In the genomic region with DNA sequence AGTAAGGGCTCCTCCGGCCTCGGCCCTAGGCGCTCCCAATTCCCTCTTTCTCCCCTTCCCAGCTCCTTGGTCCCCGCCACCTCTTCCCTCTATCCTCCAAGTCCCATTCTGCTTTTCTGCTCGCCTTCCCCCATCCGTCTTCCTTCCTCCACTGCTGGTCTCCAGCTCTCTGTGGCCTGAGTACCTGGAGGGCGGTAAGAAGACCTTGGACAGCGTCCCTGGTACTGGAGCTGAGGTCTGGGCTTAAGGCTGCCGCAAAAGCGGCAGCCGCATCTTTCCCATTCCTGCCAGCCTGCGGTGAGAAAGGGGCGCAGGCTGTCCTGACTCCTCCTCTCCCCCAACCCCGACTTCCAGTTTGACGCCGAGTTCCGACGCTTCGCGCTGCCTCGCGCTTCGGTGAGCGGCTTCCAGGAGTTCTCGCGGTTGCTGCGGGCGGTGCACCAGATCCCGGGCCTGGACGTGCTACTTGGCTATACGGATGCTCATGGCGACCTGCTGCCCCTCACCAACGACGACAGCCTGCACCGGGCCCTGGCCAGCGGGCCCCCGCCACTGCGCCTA, we compare ENCODE assay signal across 8 cellular contexts. TPM values are rescaled to one million over a fixed set of nuclear protein-coding genes. Genes with fewer than 3 reads are reported as not detected.
DNase-seq lines count a peak whose midpoint lies in the region; ATAC-seq lines count a peak whose summit lies in the region.

No MANE protein-coding gene starts in this region.

- no peaks in the 10 kb centered on the region for H3K9me3 ChIP-seq in iPS DF 6.9 (ENCODE audit: control insufficient read depth, insufficient read depth, low read length)

- ATAC-seq in GM18870 (IDR thresholded peaks at IDR 0.05; ENCODE audit: unreplicated experiment) (no peak), HG02759 (IDR thresholded peaks at IDR 0.05; ENCODE audit: unreplicated experiment) (no peak)

- peak overlapping the region; percentile 92 for H3K4me3 Mint-ChIP-seq in activated naive CD8-positive, alpha-beta T cell treated with anti-CD3 and anti-CD28 coated beads for 36 hours

- H3K27me3 ChIP-seq in iPS DF 6.9 (ENCODE audit: control insufficient read depth, insufficient read depth, low read length) = no peaks in the 10 kb centered on the region

- H3K4me3 ChIP-seq in iPS DF 6.9 (ENCODE audit: low read length) (peak overlapping the region; percentile 92; the same call in 1 of the 2 replicates), skeletal muscle cell (ENCODE audit: low read depth, low read length) (peak overlapping the region; percentile 90)

- H3K4me1 ChIP-seq in iPS DF 6.9 (ENCODE audit: control insufficient read depth, insufficient read depth, low read length) = peaks cover 7% of the 10 kb centered on the region

- no CpG with 5 or more reads among the region's 38 CpGs for WGBS in iPS DF 6.9 (ENCODE audit: insufficient coverage, insufficient read length)

- H3K27me3 Mint-ChIP-seq in activated naive CD8-positive, alpha-beta T cell treated with anti-CD3 and anti-CD28 coated beads for 36 hours = no peaks in the 10 kb centered on the region

- H3K36me3 ChIP-seq in iPS DF 6.9 (ENCODE audit: control insufficient read depth, insufficient read depth, low read length) = peaks cover 6% of the 10 kb centered on the region; the same call in 1 of the 2 replicates

- H3K36me3 Mint-ChIP-seq in activated naive CD8-positive, alpha-beta T cell treated with anti-CD3 and anti-CD28 coated beads for 36 hours = peaks cover 10% of the 10 kb centered on the region

- H3K27ac Mint-ChIP-seq in activated naive CD8-positive, alpha-beta T cell treated with anti-CD3 and anti-CD28 coated beads for 36 hours = peak overlapping the region; percentile 74

- peak; percentile 40 for DNase-seq in Daoy (ENCODE audit: low read depth)
- peak; percentile 72 for DNase-seq in HuH-7.5 (ENCODE audit: low spot score)
- peak; percentile 24 for DNase-seq in activated naive CD8-positive, alpha-beta T cell treated with anti-CD3 and anti-CD28 coated beads for 36 hours
- DNase-seq in iPS DF 6.9 (ENCODE audit: low read depth, low spot score) = no peak
- DNase-seq in skeletal muscle cell (ENCODE audit: low read depth) = no peak
- no peak for DNase-seq in putamen (ENCODE audit: low spot score)

- no peaks in the 10 kb centered on the region for H3K9me3 Mint-ChIP-seq in activated naive CD8-positive, alpha-beta T cell treated with anti-CD3 and anti-CD28 coated beads for 36 hours

- no peak overlapping the region for H3K27ac ChIP-seq in iPS DF 6.9 (ENCODE audit: low read length)

- peaks cover 32% of the 10 kb centered on the region for H3K4me1 Mint-ChIP-seq in activated naive CD8-positive, alpha-beta T cell treated with anti-CD3 and anti-CD28 coated beads for 36 hours

RNA-seq across cellular contexts. Expression of gene PARD6A, which starts 0.4 kb away (rescaled TPM):
- total RNA-seq in Daoy (2014; rRNA removed; shearing (Covaris generic)) = 0.71 and 1.0 TPM in 2 replicates
- 1 to 10 TPM; 7.8 to 9.4 TPM for total RNA-seq in activated naive CD8-positive, alpha-beta T cell treated with anti-CD3 and anti-CD28 coated beads for 36 hours

RNA-seq across cellular contexts. Expression of gene ACD, which starts 1.1 kb away (rescaled TPM):
- total RNA-seq in Daoy (2014; rRNA removed; shearing (Covaris generic)) = 31.6 and 39.9 TPM in 2 replicates
- total RNA-seq in activated naive CD8-positive, alpha-beta T cell treated with anti-CD3 and anti-CD28 coated beads for 36 hours = 10 to 100 TPM; 48.0 to 50.3 TPM

RNA-seq across cellular contexts. Expression of gene ENKD1, which starts 5.4 kb away (rescaled TPM):
- total RNA-seq in Daoy (2014; rRNA removed; shearing (Covaris generic)) = 12.7 and 19.9 TPM in 2 replicates
- 10 to 100 TPM in 1 of 2 experiments, 1 to 10 TPM in 1; 9.3 to 10.7 TPM for total RNA-seq in activated naive CD8-positive, alpha-beta T cell treated with anti-CD3 and anti-CD28 coated beads for 36 hours

RNA-seq across cellular contexts. Expression of gene C16orf86, which starts 5.4 kb away (rescaled TPM):
- not detected in 2 replicates for total RNA-seq in Daoy (2014; rRNA removed; shearing (Covaris generic))
- 1 to 10 TPM; 1.3 to 1.8 TPM for total RNA-seq in activated naive CD8-positive, alpha-beta T cell treated with anti-CD3 and anti-CD28 coated beads for 36 hours

RNA-seq across cellular contexts. Expression of gene CARMIL2, which starts 16.2 kb away (rescaled TPM):
- total RNA-seq in Daoy (2014; rRNA removed; shearing (Covaris generic)) = 1.1 and 1.7 TPM in 2 replicates
- total RNA-seq in activated naive CD8-positive, alpha-beta T cell treated with anti-CD3 and anti-CD28 coated beads for 36 hours = 100 to 1,000 TPM; 136 to 140 TPM

Comparison
In these comparisons a context has a peak if more than half of its experiments do, and no peak if none do; other contexts are left out.
1. DNase-seq: peak in Daoy (single experiment), HuH-7.5 (single experiment) and activated naive CD8-positive, alpha-beta T cell treated with anti-CD3 and anti-CD28 coated beads for 36 hours (single experiment); none in iPS DF 6.9 (single experiment), skeletal muscle cell (single experiment) and putamen (single experiment).